Comparison of ENCODE assay signal across 19 cellular contexts in the genomic region with DNA sequence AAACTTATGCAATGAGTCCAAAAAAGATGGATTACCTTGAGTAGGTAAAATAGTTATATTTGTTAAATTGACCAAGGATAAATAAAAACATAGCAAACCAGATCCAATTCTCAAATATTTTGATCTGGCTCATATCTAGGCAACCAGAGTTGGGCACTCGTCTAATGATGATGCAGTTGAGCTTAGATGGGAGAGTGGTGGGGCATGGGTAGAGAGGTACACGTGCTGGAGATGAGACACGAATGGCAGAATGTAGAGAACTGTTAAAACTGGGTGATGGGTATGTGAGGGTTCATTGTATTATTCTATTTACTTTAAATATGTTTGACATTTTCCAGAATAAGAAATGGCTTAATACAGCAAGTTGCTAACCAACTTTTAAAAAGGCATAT. TPM values are rescaled to one million over a fixed set of nuclear protein-coding genes. Genes with fewer than 3 reads are reported as not detected.
DNase-seq lines count a peak whose midpoint lies in the region; ATAC-seq, FAIRE-seq and TF ChIP-seq lines count a peak whose summit lies in the region.
"Had no signal": no experiment of that assay in that cellular context is flagged by ENCODE, and none has a peak within 500 bp of the region (broad histone marks: within the 10 kb centered on the region; RNA-seq: fewer than 3 reads in every experiment).

No MANE protein-coding gene starts in this region.

- peak overlapping the region; percentile 79 for H3K27ac Mint-ChIP-seq in stimulated activated naive CD8-positive, alpha-beta T cell treated with anti-CD3 and anti-CD28 coated beads, Interleukin-15, Interleukin-2, amounts not matched to agents 100 ng/mL and 50 ng/mL, for 24 hours
- H3K27ac Mint-ChIP-seq: nephron progenitor cell had no signal

- H3K9me3 ChIP-seq in fibroblast of lung (ENCODE audit: control insufficient read depth, insufficient read depth, low read depth, low read length): no peaks in the 10 kb centered on the region
- H3K9me3 ChIP-seq: breast epithelium, esophagus muscularis mucosa, pancreas, Peyer's patch had no signal

- H3K27me3 Mint-ChIP-seq in stimulated activated naive CD8-positive, alpha-beta T cell treated with anti-CD3 and anti-CD28 coated beads, Interleukin-15, Interleukin-2, amounts not matched to agents 100 ng/mL and 50 ng/mL, for 24 hours: no peaks in the 10 kb centered on the region
- H3K27me3 Mint-ChIP-seq: CD4-positive, alpha-beta memory T cell had no signal

- H2AFZ ChIP-seq in fibroblast of lung (ENCODE audit: low read length): no peak overlapping the region

- no peak for ATAC-seq in stimulated activated naive CD8-positive, alpha-beta T cell treated with anti-CD3 and anti-CD28 coated beads, Interleukin-15, Interleukin-2, amounts not matched to agents 100 U/mL and 50 U/mL, for 24 hours
- ATAC-seq in SK-N-SH treated with all-trans-retinoic acid at 6 μM for 48 hours: peak; percentile 57
- ATAC-seq in HG03045 (IDR thresholded peaks at IDR 0.05; ENCODE audit: unreplicated experiment): no peak

- H3K36me3 ChIP-seq in fibroblast of lung (ENCODE audit: control insufficient read depth, insufficient read depth, low read length): no peaks in the 10 kb centered on the region
- H3K36me3 ChIP-seq: breast epithelium, esophagus muscularis mucosa, pancreas, Peyer's patch had no signal

- H3K9ac ChIP-seq in fibroblast of lung (ENCODE audit: insufficient read depth, low read length): no peak overlapping the region

- no peak for TF ChIP-seq POLR2A in GM12892 (IDR thresholded peaks at IDR 0.05; ENCODE audit: low read depth, low read length)

- peaks cover 11% of the 10 kb centered on the region for H3K4me1 Mint-ChIP-seq in stimulated activated naive CD8-positive, alpha-beta T cell treated with anti-CD3 and anti-CD28 coated beads, Interleukin-15, Interleukin-2, amounts not matched to agents 100 ng/mL and 50 ng/mL, for 24 hours (ENCODE audit: low read depth)
- H3K4me1 Mint-ChIP-seq: nephron progenitor cell had no signal

- H3K4me2 ChIP-seq in fibroblast of lung (ENCODE audit: extremely low read depth, insufficient read depth, low read length): peak overlapping the region; percentile 59

- no peaks in the 10 kb centered on the region for H3K79me2 ChIP-seq in fibroblast of lung (ENCODE audit: control insufficient read depth, insufficient read depth, low read length)

- H4K20me1 ChIP-seq in fibroblast of lung (ENCODE audit: control insufficient read depth, extremely low read depth, insufficient read depth, low read length): no peaks in the 10 kb centered on the region

- no peak overlapping the region for H3K4me3 Mint-ChIP-seq in stimulated activated naive CD8-positive, alpha-beta T cell treated with anti-CD3 and anti-CD28 coated beads, Interleukin-15, Interleukin-2, amounts not matched to agents 100 ng/mL and 50 ng/mL, for 24 hours
- H3K4me3 Mint-ChIP-seq: nephron progenitor cell had no signal

- H3K27me3 ChIP-seq in fibroblast of lung (ENCODE audit: control insufficient read depth, insufficient read depth, low read length): no peaks in the 10 kb centered on the region
- H3K27me3 ChIP-seq: breast epithelium, esophagus muscularis mucosa, pancreas, Peyer's patch had no signal

- H3K4me3 ChIP-seq in fibroblast of lung (replicated peaks in 1 of 4; ENCODE audit: control extremely low read depth in 1 of 4, insufficient read depth in 1 of 4, low read depth in 3 of 4, low read length in 4 of 4): peak overlapping the region in 2 of 4 experiments; percentile 25 to 49
- H3K4me3 ChIP-seq: pancreas had no signal

- no peaks in the 10 kb centered on the region for H3K4me1 ChIP-seq in fibroblast of lung (ENCODE audit: control insufficient read depth, extremely low read depth, insufficient read depth, low read length)
- H3K4me1 ChIP-seq: breast epithelium, pancreas, Peyer's patch had no signal

- no peak overlapping the region for H3K27ac ChIP-seq in fibroblast of lung (ENCODE audit: insufficient read depth, low read length)
- H3K27ac ChIP-seq: breast epithelium, esophagus muscularis mucosa, pancreas had no signal

- FAIRE-seq in GM12892 (lab: Jason Lieb, UNC): no peak
- FAIRE-seq: islet of Langerhans, pancreas had no signal

- TF ChIP-seq CTCF in fibroblast of lung (conservative IDR thresholded peaks at IDR 0.05 in 1 of 2, IDR thresholded peaks at IDR 0.05 in 1 of 2; ENCODE audit: low read depth in 1 of 2, low read length in 2 of 2): no peak

- no peaks in the 10 kb centered on the region for H3K36me3 Mint-ChIP-seq in stimulated activated naive CD8-positive, alpha-beta T cell treated with anti-CD3 and anti-CD28 coated beads, Interleukin-15, Interleukin-2, amounts not matched to agents 100 ng/mL and 50 ng/mL, for 24 hours (ENCODE audit: low read depth)
- H3K36me3 Mint-ChIP-seq: CD4-positive, alpha-beta memory T cell had no signal

- no peak for DNase-seq in stimulated activated naive CD8-positive, alpha-beta T cell treated with anti-CD3 and anti-CD28 coated beads, Interleukin-15, Interleukin-2, amounts not matched to agents 100 U/mL and 50 U/mL, for 24 hours
- DNase-seq in fibroblast of lung (ENCODE audit: low read depth in 2 of 2) (no peak), GM12892 (ENCODE audit: insufficient read length) (no peak), NOMO-1 treated with DMSO at 0.1 percent for 48 hours (lab: John Stamatoyannopoulos, UW; ENCODE audit: unreplicated experiment) (no peak)
- DNase-seq: activated gamma-delta T cell treated with Interleukin-2 at 50 U/mL for 16 hours; left ventricle myocardium superior; NCI-H2081 treated with DMSO at 0.1 percent for 48 hours; NCI-H510A treated with DMSO at 0.1 percent for 48 hours; nephron progenitor cell; NK-92 treated with Interleukin-12 subunit alpha and Interleukin-12 subunit beta, amount 100 ng/mL, for 24 hours; pancreas had no signal

- no peaks in the 10 kb centered on the region for H3K9me3 Mint-ChIP-seq in stimulated activated naive CD8-positive, alpha-beta T cell treated with anti-CD3 and anti-CD28 coated beads, Interleukin-15, Interleukin-2, amounts not matched to agents 100 ng/mL and 50 ng/mL, for 24 hours
- H3K9me3 Mint-ChIP-seq: CD4-positive, alpha-beta memory T cell; nephron progenitor cell had no signal

TF ChIP-seq in SK-N-SH treated with all-trans-retinoic acid at 6 μM for 48 hours, 23 proteins besides CTCF, POLR2A, EP300 and RAD21:
- no peak for TF ChIP-seq GLIS3 (CRISPR knock-in tag; IDR thresholded peaks at IDR 0.05)
- 0 out of 2 replicates have a peak, but pooled peaks have one; percentile 0 for TF ChIP-seq CREB5 (CRISPR knock-in tag; IDR thresholded peaks at IDR 0.05; ENCODE audit: low read depth)

RNA-seq across cellular contexts. Expression of gene RNF34, which starts 7.6 kb away (rescaled TPM):
- total RNA-seq in fibroblast of lung: 49.1 and 79.4 TPM in 2 replicates
- 33.9 and 42.9 TPM in 2 replicates for polyA plus RNA-seq in fibroblast of lung
- polyA plus RNA-seq in fibroblast of lung (2012): 34.0 and 45.7 TPM in 2 replicates
- 210 and 457 TPM in 2 replicates for polyA minus RNA-seq in fibroblast of lung (ENCODE audit: low replicate concordance)
- 53.3 TPM for polyA plus RNA-seq in GM12892 (2012; ENCODE audit: missing spikeins)

RNA-seq across cellular contexts. Expression of gene ANAPC5, which starts 40.1 kb away (rescaled TPM):
- total RNA-seq in fibroblast of lung: 99.9 and 113 TPM in 2 replicates
- 131 and 149 TPM in 2 replicates for polyA plus RNA-seq in fibroblast of lung
- 80.2 and 91.6 TPM in 2 replicates for polyA plus RNA-seq in fibroblast of lung (2012)
- polyA minus RNA-seq in fibroblast of lung (ENCODE audit: low replicate concordance): 132 and 178 TPM in 2 replicates
- 143 TPM for polyA plus RNA-seq in GM12892 (2012; ENCODE audit: missing spikeins)
